In the genomic region with DNA sequence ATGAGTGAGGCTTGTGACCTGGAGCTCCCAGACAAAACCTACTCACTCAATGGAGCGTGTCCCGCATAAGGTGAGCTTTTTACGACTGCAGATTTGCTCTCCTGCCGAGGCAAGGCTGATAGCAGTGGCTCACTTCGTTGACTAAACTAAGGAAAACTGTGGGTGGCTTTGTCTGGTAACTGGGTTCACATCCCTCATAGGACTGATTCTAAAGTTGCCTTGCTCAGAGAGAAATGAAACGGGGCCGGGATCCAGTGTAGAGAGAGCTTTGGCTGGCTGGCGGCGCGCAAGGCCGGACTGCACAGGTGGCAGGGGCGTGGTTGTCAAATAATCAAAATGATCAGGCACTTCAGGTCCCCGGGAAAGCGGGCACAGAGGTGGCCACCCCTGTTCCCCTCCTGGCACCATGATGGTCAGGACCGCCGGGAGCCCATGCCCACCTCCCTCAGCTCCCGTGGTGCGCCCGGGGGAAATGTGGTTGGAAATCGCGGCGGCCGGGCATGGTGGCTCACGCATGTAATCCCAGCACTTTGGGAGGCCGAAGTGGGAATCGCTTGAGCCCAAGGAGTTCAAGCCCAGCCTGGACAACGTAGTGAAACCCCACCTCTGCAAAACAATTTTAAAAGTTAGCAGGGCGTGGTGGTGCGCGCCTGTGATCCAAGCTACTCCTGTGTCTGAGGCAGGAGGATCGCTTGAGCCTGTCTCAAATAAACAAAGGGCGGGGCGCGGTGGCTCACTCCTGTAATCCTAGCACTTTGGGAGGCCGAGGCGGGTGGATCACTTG, we compare ENCODE assay signal across 14 cellular contexts. TPM values are rescaled to one million over a fixed set of nuclear protein-coding genes. Genes with fewer than 3 reads are reported as not detected.
DNase-seq lines count a peak whose midpoint lies in the region; ATAC-seq, FAIRE-seq and TF ChIP-seq lines count a peak whose summit lies in the region.
"Had no signal": no experiment of that assay in that cellular context is flagged by ENCODE, and none has a peak within 500 bp of the region (broad histone marks: within the 10 kb centered on the region; RNA-seq: fewer than 3 reads in every experiment).

No MANE protein-coding gene starts in this region.

- POLR2A ChIA-PET in PC-9 (lab: Charles Lee; ENCODE audit: unreplicated experiment), result interaction anchor here (0.6 to 0.9 kb wide), 4 partner anchors 13 to 167 kb away, joined by 4 to 12 read pairs (median 8); no protein-coding TSS in a partner anchor

- peak overlapping the region; percentile 53 for H3K27ac ChIP-seq in PC-9
- H3K27ac ChIP-seq in prostate gland, result no peak overlapping the region
- H3K27ac ChIP-seq: thyroid gland had no signal

- H3K9me3 ChIP-seq in ES-I3 (ENCODE audit: control insufficient read depth, insufficient read depth, low read length) (no peaks in the 10 kb centered on the region), PC-9 (ENCODE audit: insufficient read depth, low read depth) (no peaks in the 10 kb centered on the region), mucosa of descending colon (no peaks in the 10 kb centered on the region), prostate gland (no peaks in the 10 kb centered on the region)
- H3K9me3 ChIP-seq: thyroid gland had no signal

- 80% methylated on average over 36 of the region's 36 CpGs for whole genome bisulfite sequencing in prostate gland

- no TSS peak for BruUV-seq in PC-9 (replicated peaks; lab: Mats Ljungman, UMichigan)

- H3K36me3 ChIP-seq in ES-I3 (ENCODE audit: insufficient read depth, low read length), result no peaks in the 10 kb centered on the region
- no peaks in the 10 kb centered on the region for H3K36me3 ChIP-seq in PC-9 (ENCODE audit: low read depth)
- H3K36me3 ChIP-seq in mucosa of descending colon (ENCODE audit: low read depth), result no peaks in the 10 kb centered on the region
- H3K36me3 ChIP-seq in prostate gland, result no peaks in the 10 kb centered on the region
- H3K36me3 ChIP-seq: thyroid gland had no signal

- FAIRE-seq in H54 (lab: Jason Lieb, UNC), result no peak
- FAIRE-seq: A204.1, islet of Langerhans had no signal

- no peak for TF ChIP-seq POLR2A in prostate gland (IDR thresholded peaks at IDR 0.05)
- no peak for TF ChIP-seq POLR2A in H54 (IDR thresholded peaks at IDR 0.05; ENCODE audit: low read depth, low read length)

- no peak for TF ChIP-seq CTCF in PC-9 (conservative IDR thresholded peaks at IDR 0.05)
- no peak for TF ChIP-seq CTCF in mucosa of descending colon (IDR thresholded peaks at IDR 0.05)
- TF ChIP-seq CTCF in prostate gland (IDR thresholded peaks at IDR 0.05), result no peak

- intact Hi-C loops in PC-9 (cut with micrococcal nuclease; ENCODE audit: unreplicated experiment), result no loop called here
- intact Hi-C loops in mucosa of descending colon (cut with DNase I, micrococcal nuclease), result no loop called here
- intact Hi-C loops in prostate gland (cut with DNase I), result no loop called here

- H3K4me3 ChIP-seq in PC-9 (peak overlapping the region; percentile 47), mucosa of descending colon (no peak overlapping the region), prostate gland (no peak overlapping the region)
- H3K4me3 ChIP-seq: thyroid gland had no signal

- H2AFZ ChIP-seq in PC-9, result peak overlapping the region; percentile 67

- CTCF ChIA-PET in PC-9 (lab: Charles Lee), result no interaction called here

- H3K4me1 ChIP-seq in ES-I3 (ENCODE audit: insufficient read depth, low read length) (no peaks in the 10 kb centered on the region), PC-9 (replicated peaks; ENCODE audit: insufficient read depth) (no peaks in the 10 kb centered on the region), mucosa of descending colon (ENCODE audit: low read depth) (peaks cover 9% of the 10 kb centered on the region), prostate gland (replicated peaks) (no peaks in the 10 kb centered on the region)

- no peaks in the 10 kb centered on the region for H3K79me2 ChIP-seq in PC-9 (ENCODE audit: low read depth)

- H3K9ac ChIP-seq in ES-I3 (ENCODE audit: low read depth, low read length), result peak overlapping the region; percentile 42; the same call in 1 of the 2 replicates

- no peaks in the 10 kb centered on the region for H4K20me1 ChIP-seq in PC-9 (ENCODE audit: insufficient read depth)

- H3K4me2 ChIP-seq in PC-9, result peak overlapping the region; percentile 65

- H3F3A ChIP-seq in PC-9 (ENCODE audit: insufficient read depth, low read depth), result peaks cover 46% of the 10 kb centered on the region

- H3K9me2 ChIP-seq in PC-9 (ENCODE audit: insufficient read depth), result no peaks in the 10 kb centered on the region

- DNase-seq in NCI-H2171 treated with DMSO at 0.1 percent for 48 hours (lab: John Stamatoyannopoulos, UW), result peak; percentile 70
- DNase-seq in NCI-H2171 (lab: John Stamatoyannopoulos, UW), result no peak
- DNase-seq in PC-9, result peak; percentile 34 to 56
- peak; percentile 60 to 70 (median 69) for DNase-seq in mucosa of descending colon
- no peak for DNase-seq in prostate gland (ENCODE audit: low spot score)
- no peak for DNase-seq in HCEC 1CT
- no peak for DNase-seq in H54 (ENCODE audit: insufficient read length, low spot score)
- DNase-seq: amniotic stem cell, foreskin fibroblast, thyroid gland had no signal

- ATAC-seq in mucosa of descending colon, result peak; percentile 17

- no peaks in the 10 kb centered on the region for H3K27me3 ChIP-seq in PC-9 (ENCODE audit: insufficient read depth, low read depth)
- no peaks in the 10 kb centered on the region for H3K27me3 ChIP-seq in prostate gland (replicated peaks; ENCODE audit: insufficient read depth)
- H3K27me3 ChIP-seq: thyroid gland had no signal

RNA-seq across cellular contexts. Expression of gene OR1F1, which starts 26.6 kb away (rescaled TPM):
- 1.2 and 1.4 TPM in 2 replicates for total RNA-seq in PC-9 (2021)
- total RNA-seq in mucosa of descending colon, result not detected
- total RNA-seq in prostate gland, result not detected
- total RNA-seq: activated CD8-positive, alpha-beta memory T cell treated with anti-CD3 and anti-CD28 coated beads for 36 hours; thyroid gland had no signal

RNA-seq across cellular contexts. Expression of gene ZNF213, which starts 26.6 kb away (rescaled TPM):
- 15.9 and 17.7 TPM in 2 replicates for total RNA-seq in PC-9 (2021)
- 10 to 100 TPM; 10.3 to 18.1 (median 14.1) TPM for total RNA-seq in mucosa of descending colon
- total RNA-seq in prostate gland, result 10 to 100 TPM; 18.4 to 28.1 TPM

RNA-seq across cellular contexts. Expression of gene ZNF205, which starts 49.0 kb away (rescaled TPM):
- total RNA-seq in PC-9 (2021) (17.4 and 18.0 TPM in 2 replicates), mucosa of descending colon (10 to 100 TPM in 2 of 3 donors, 1 to 10 TPM in 1; 8.5 to 10.2 (median 10.2) TPM), prostate gland (10 to 100 TPM; 20.9 to 27.0 TPM)

Comparison
In these comparisons a context has a peak if more than half of its experiments do, and no peak if none do; other contexts are left out.
1. DNase-seq: peak in NCI-H2171 treated with DMSO at 0.1 percent for 48 hours (single experiment), PC-9 (2 of 2) and mucosa of descending colon (3 of 3); none in NCI-H2171 (single experiment), prostate gland (single experiment), HCEC 1CT (single experiment) and H54 (single experiment).